In genomic region chr14:80955434-80955939, GRCh38 we compare ENCODE assay signal across 8 cellular contexts. TPM values are rescaled to one million over a fixed set of nuclear protein-coding genes. Genes with fewer than 3 reads are reported as not detected.
DNase-seq lines count a peak whose midpoint lies in the region; ATAC-seq and TF ChIP-seq lines count a peak whose summit lies in the region.

TSS of gene TSHR (plus strand) at chr14:80955621. CDS start at chr14:80955681, 60 bp downstream.

- no peak for ATAC-seq in activated CD8-positive, alpha-beta memory T cell treated with anti-CD3 and anti-CD28 coated beads, Interleukin-2, amount 10 ng/mL, durations not matched to agents 7 days and 5 days
- ATAC-seq in left cardiac atrium (peak; percentile 20 to 48), HG02763 (IDR thresholded peaks at IDR 0.05; ENCODE audit: unreplicated experiment) (no peak)

- peaks cover 9% of the 10 kb centered on the region for H3K4me1 Mint-ChIP-seq in HFFc6 (ENCODE audit: low read depth)
- H3K4me1 Mint-ChIP-seq in activated CD8-positive, alpha-beta memory T cell treated with anti-CD3 and anti-CD28 coated beads, Interleukin-2, amount 10 ng/mL, durations not matched to agents 7 days and 5 days: peaks cover 49% of the 10 kb centered on the region

- no peaks in the 10 kb centered on the region for H3K9me3 Mint-ChIP-seq in HFFc6
- H3K9me3 Mint-ChIP-seq in activated CD8-positive, alpha-beta memory T cell treated with anti-CD3 and anti-CD28 coated beads, Interleukin-2, amount 10 ng/mL, durations not matched to agents 7 days and 5 days (ENCODE audit: low read depth): no peaks in the 10 kb centered on the region

- no peaks in the 10 kb centered on the region for H3K36me3 Mint-ChIP-seq in HFFc6 (ENCODE audit: low read depth)
- peaks cover 4% of the 10 kb centered on the region for H3K36me3 Mint-ChIP-seq in activated CD8-positive, alpha-beta memory T cell treated with anti-CD3 and anti-CD28 coated beads, Interleukin-2, amount 10 ng/mL, durations not matched to agents 7 days and 5 days

- DNase-seq in HFFc6 (no peak), left cardiac atrium (no peak), retina (peak; percentile 54), NCI-H524 treated with DMSO at 0.1 percent for 48 hours (lab: John Stamatoyannopoulos, UW) (no peak), SKM-1 treated with dmso at 0.1 percent for 144 hours (lab: John Stamatoyannopoulos, UW; ENCODE audit: unreplicated experiment) (no peak)
- DNase-seq in activated CD8-positive, alpha-beta memory T cell treated with anti-CD3 and anti-CD28 coated beads, Interleukin-2, amount 10 ng/mL, durations not matched to agents 7 days and 5 days: no peak
- DNase-seq in effector CD8-positive, alpha-beta T cell (lab: John Stamatoyannopoulos, UW): no peak

- H3K27me3 Mint-ChIP-seq in HFFc6 (ENCODE audit: insufficient read depth): peaks cover 15% of the 10 kb centered on the region
- H3K27me3 Mint-ChIP-seq in activated CD8-positive, alpha-beta memory T cell treated with anti-CD3 and anti-CD28 coated beads, Interleukin-2, amount 10 ng/mL, durations not matched to agents 7 days and 5 days: peaks cover 31% of the 10 kb centered on the region

- TF ChIP-seq CTCF in HFFc6 (IDR thresholded peaks at IDR 0.05): no peak

- intact Hi-C loops in left cardiac atrium (cut with DNase I): loop anchor here in 1 of 2 donors (10.0 kb wide), 1 partner anchor 489 kb away; no protein-coding TSS in a partner anchor

- no peak within 1 kb of the TSS for H3K27ac Mint-ChIP-seq in HFFc6
- peak within 1 kb of the TSS; percentile 70 for H3K27ac Mint-ChIP-seq in activated CD8-positive, alpha-beta memory T cell treated with anti-CD3 and anti-CD28 coated beads, Interleukin-2, amount 10 ng/mL, durations not matched to agents 7 days and 5 days

- H3K4me3 Mint-ChIP-seq in HFFc6: peak within 1 kb of the TSS; percentile 86
- peak within 1 kb of the TSS; percentile 72 for H3K4me3 Mint-ChIP-seq in activated CD8-positive, alpha-beta memory T cell treated with anti-CD3 and anti-CD28 coated beads, Interleukin-2, amount 10 ng/mL, durations not matched to agents 7 days and 5 days

- CTCF ChIA-PET in activated CD8-positive, alpha-beta memory T cell treated with anti-CD3 and anti-CD28 coated beads, Interleukin-2, amount 10 ng/mL, durations not matched to agents 7 days and 5 days (lab: Charles Lee): interaction anchor here (0.7 to 7.2 kb wide), 13 partner anchors 9 to 515 kb away, joined by 3 to 149 read pairs (median 5); partner anchors contain the start of gene CEP128

RNA-seq across cellular contexts. Expression of gene TSHR, which starts in this region (rescaled TPM):
- total RNA-seq in HFFc6 (2021; fragmentation: NEBNext Ultra II Directional; extraction: Animal tissue kit (Norgen Biotek cat#: 25700)): not detected
- total RNA-seq in activated CD8-positive, alpha-beta memory T cell treated with anti-CD3 and anti-CD28 coated beads, Interleukin-2, amount 10 ng/mL, durations not matched to agents 7 days and 5 days: under 1 TPM in 1 of 2 experiments, not detected in 1; 0.73 TPM
- not detected for total RNA-seq in left cardiac atrium

Comparison
In these comparisons a context has a peak if more than half of its experiments do, and no peak if none do; other contexts are left out.
1. Peak in ATAC-seq in left cardiac atrium; RNA of the gene not detected or under 1 TPM.